ENCODE assay signal across 8 cellular contexts in the genomic region with DNA sequence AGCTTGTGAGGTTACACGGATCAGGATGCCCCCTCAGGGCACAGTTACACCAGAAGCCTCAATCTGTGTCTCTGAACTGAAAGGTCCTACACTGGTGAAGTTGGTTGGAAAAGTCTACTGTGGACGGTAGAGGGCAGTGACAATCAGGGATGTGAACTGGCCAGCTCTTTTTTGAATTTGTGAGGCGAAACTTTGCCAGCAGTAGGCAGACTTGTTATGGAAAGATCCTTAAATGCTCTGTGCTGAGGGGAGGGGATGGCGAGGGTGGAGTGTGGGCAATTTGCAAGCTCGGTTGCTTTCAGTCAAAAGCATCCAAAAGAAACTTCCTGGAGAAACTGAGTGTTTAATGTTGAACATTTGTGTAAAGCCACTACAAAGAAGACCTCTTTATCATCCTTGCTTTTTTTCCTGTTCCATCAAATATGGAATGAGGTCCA.
DNase-seq lines count a peak whose midpoint lies in the region; ATAC-seq and TF ChIP-seq lines count a peak whose summit lies in the region.

No MANE protein-coding gene starts in this region.

- H3K9ac ChIP-seq in skeletal muscle satellite cell (ENCODE audit: low read depth, low read length): peak overlapping the region; percentile 13

- peaks cover 11% of the 10 kb centered on the region for H3K4me1 ChIP-seq in skeletal muscle satellite cell (ENCODE audit: control insufficient read depth, insufficient read depth, low read length)

- H3K4me3 ChIP-seq in H7 (ENCODE audit: insufficient read depth, low read depth, low read length) (no peak overlapping the region), brain microvascular endothelial cell (ENCODE audit: low read depth, low read length) (no peak overlapping the region), skeletal muscle satellite cell (ENCODE audit: low read length) (no peak overlapping the region)

- peak; percentile 29 for DNase-seq in COR-L47 (lab: John Stamatoyannopoulos, UW)
- DNase-seq in H7: peak; percentile 78
- peak; percentile 72 for DNase-seq in NOMO-1 treated with DMSO at 0.1 percent for 48 hours (lab: John Stamatoyannopoulos, UW; ENCODE audit: unreplicated experiment)
- peak; percentile 77 for DNase-seq in brain microvascular endothelial cell
- DNase-seq in iPS DF 4.7 (ENCODE audit: extremely low read depth, low spot score): peak; percentile 64
- no peak for DNase-seq in NK-92 treated with Interleukin-12 subunit alpha and Interleukin-12 subunit beta, amount 100 ng/mL, for 24 hours (lab: John Stamatoyannopoulos, UW)

- no peaks in the 10 kb centered on the region for H3K27me3 ChIP-seq in H7 (ENCODE audit: control insufficient read depth, insufficient read depth, low read length)
- H3K27me3 ChIP-seq in brain microvascular endothelial cell (replicated peaks): no peaks in the 10 kb centered on the region
- H3K27me3 ChIP-seq in skeletal muscle satellite cell (ENCODE audit: control insufficient read depth, insufficient read depth, low read length): no peaks in the 10 kb centered on the region

- in situ Hi-C loops in brain microvascular endothelial cell (cut with HindIII; ENCODE audit: low pct_ligation_motif_present, low sequenced_read_pairs): no loop called here

- H3K9me3 ChIP-seq in skeletal muscle satellite cell (replicated peaks; ENCODE audit: low read length): no peaks in the 10 kb centered on the region

- H3K36me3 ChIP-seq in H7 (replicated peaks; ENCODE audit: control insufficient read depth, insufficient read depth, low read length): no peaks in the 10 kb centered on the region; the same call in none of the 2 replicates
- peaks cover 12% of the 10 kb centered on the region for H3K36me3 ChIP-seq in brain microvascular endothelial cell (replicated peaks)
- peaks cover 6% of the 10 kb centered on the region for H3K36me3 ChIP-seq in skeletal muscle satellite cell (ENCODE audit: insufficient read depth, low read length)

- H3K27ac ChIP-seq in brain microvascular endothelial cell: no peak overlapping the region

- no peak for ATAC-seq in GM19467 (IDR thresholded peaks at IDR 0.05; ENCODE audit: unreplicated experiment)

- peak; percentile 88 for TF ChIP-seq CTCF in brain microvascular endothelial cell (IDR thresholded peaks at IDR 0.05; ENCODE audit: low read depth, low read length, missing control alignments)

- H3K4me2 ChIP-seq in skeletal muscle satellite cell (ENCODE audit: low read length): peak overlapping the region; percentile 17
